ENCODE assay signal across 8 cellular contexts in genomic region chr17:78838574-78839005, GRCh38. TPM values are rescaled to one million over a fixed set of nuclear protein-coding genes. Genes with fewer than 3 reads are reported as not detected.
DNase-seq lines count a peak whose midpoint lies in the region; ATAC-seq and TF ChIP-seq lines count a peak whose summit lies in the region.

No MANE protein-coding gene starts in this region.

- POLR2A ChIA-PET in RWPE1 (lab: Yijun Ruan, JAX; ENCODE audit: low non-redundant PET): no interaction called here

- no peaks in the 10 kb centered on the region for H3K9me3 ChIP-seq in smooth muscle cell (replicated peaks; ENCODE audit: low read depth)

- H3K27ac ChIP-seq in RWPE1 (peak overlapping the region; percentile 39), smooth muscle cell (ENCODE audit: low read depth) (no peak overlapping the region)

- peaks cover 50% of the 10 kb centered on the region for H3K79me2 ChIP-seq in smooth muscle cell (ENCODE audit: low read depth)

- no peak for ATAC-seq in HG03378 (IDR thresholded peaks at IDR 0.05; ENCODE audit: unreplicated experiment)
- no peak for ATAC-seq in HG02623 (IDR thresholded peaks at IDR 0.05; ENCODE audit: unreplicated experiment)
- ATAC-seq in GM21367 (IDR thresholded peaks at IDR 0.05; ENCODE audit: unreplicated experiment): no peak

- H3K4me2 ChIP-seq in smooth muscle cell: peak overlapping the region; percentile 96

- no peak overlapping the region for H3K9ac ChIP-seq in smooth muscle cell (ENCODE audit: low read depth)

- no peak for DNase-seq in T-helper 2 cell treated with Interferon-gamma antibody and Interleukin-4, amounts not matched to agents 5 μg/mL and 100 μg/mL, for 36 hours (ENCODE audit: low spot score)
- no peak for DNase-seq in T-helper 2 cell
- DNase-seq in RWPE1 (ENCODE audit: low spot score): no peak
- DNase-seq in fibroblast of pulmonary artery (ENCODE audit: low read depth): no peak
- no peak for DNase-seq in smooth muscle cell (lab: John Stamatoyannopoulos, UW; ENCODE audit: unreplicated experiment)

- H3F3A ChIP-seq in smooth muscle cell (ENCODE audit: low read depth): no peaks in the 10 kb centered on the region

- peaks cover 14% of the 10 kb centered on the region for H3K4me1 ChIP-seq in smooth muscle cell (ENCODE audit: low read depth)

- H3K27me3 ChIP-seq in smooth muscle cell (ENCODE audit: low read depth): no peaks in the 10 kb centered on the region

- H2AFZ ChIP-seq in smooth muscle cell (ENCODE audit: low read depth): no peak overlapping the region

- WGBS in smooth muscle cell (ENCODE audit: low lambda C conversion rate): 92% methylated on average over 22 of the region's 22 CpGs

- no peak for TF ChIP-seq CTCF in RWPE1 (conservative IDR thresholded peaks at IDR 0.05; ENCODE audit: low read depth)
- TF ChIP-seq CTCF in fibroblast of pulmonary artery (IDR thresholded peaks at IDR 0.05; ENCODE audit: low read length, missing control alignments): no peak
- TF ChIP-seq CTCF in smooth muscle cell (IDR thresholded peaks at IDR 0.05; ENCODE audit: borderline replicate concordance, insufficient read depth, poor library complexity, severe bottlenecking): no peak

- peak overlapping the region; percentile 79 for H3K4me3 ChIP-seq in fibroblast of pulmonary artery (replicated peaks; ENCODE audit: low read depth, low read length)
- H3K4me3 ChIP-seq in smooth muscle cell: no peak overlapping the region

- H3K27me3 Mint-ChIP-seq in T-helper 2 cell treated with Interferon-gamma antibody and Interleukin-4, amounts not matched to agents 5 μg/mL and 100 μg/mL, for 36 hours (ENCODE audit: low read depth): no peaks in the 10 kb centered on the region

- H3K27ac Mint-ChIP-seq in T-helper 2 cell treated with Interferon-gamma antibody and Interleukin-4, amounts not matched to agents 5 μg/mL and 100 μg/mL, for 36 hours: peak overlapping the region; percentile 96

- H3K9me3 Mint-ChIP-seq in T-helper 2 cell treated with Interferon-gamma antibody and Interleukin-4, amounts not matched to agents 5 μg/mL and 100 μg/mL, for 36 hours: no peaks in the 10 kb centered on the region

- H4K20me1 ChIP-seq in smooth muscle cell (ENCODE audit: low read depth): peaks cover 41% of the 10 kb centered on the region

- peaks cover 30% of the 10 kb centered on the region for H3K4me1 Mint-ChIP-seq in T-helper 2 cell treated with Interferon-gamma antibody and Interleukin-4, amounts not matched to agents 5 μg/mL and 100 μg/mL, for 36 hours (ENCODE audit: low read depth)

- peak overlapping the region; percentile 95 for H3K4me3 Mint-ChIP-seq in T-helper 2 cell treated with Interferon-gamma antibody and Interleukin-4, amounts not matched to agents 5 μg/mL and 100 μg/mL, for 36 hours

- CTCF ChIA-PET in RWPE1 (lab: Yijun Ruan, JAX): interaction anchor here (0.6 kb wide), 1 partner anchor 1345 kb away, joined by 5 read pairs; no protein-coding TSS in a partner anchor

- H3K36me3 Mint-ChIP-seq in T-helper 2 cell treated with Interferon-gamma antibody and Interleukin-4, amounts not matched to agents 5 μg/mL and 100 μg/mL, for 36 hours (ENCODE audit: low read depth): peaks cover 39% of the 10 kb centered on the region

- peaks cover 4% of the 10 kb centered on the region for H3K36me3 ChIP-seq in smooth muscle cell (ENCODE audit: low read depth)

RNA-seq across cellular contexts. Expression of gene USP36, which starts 2.0 kb away (rescaled TPM):
- 14.3 and 29.0 TPM in 2 replicates for total RNA-seq in smooth muscle cell
- 17.6 and 31.4 TPM in 2 replicates for polyA plus RNA-seq in smooth muscle cell

RNA-seq across cellular contexts. Expression of gene CYTH1, which starts 56.5 kb away (rescaled TPM):
- total RNA-seq in smooth muscle cell: 17.4 and 19.3 TPM in 2 replicates
- polyA plus RNA-seq in smooth muscle cell: 14.1 and 26.9 TPM in 2 replicates
